ENCODE assay signal across 8 cellular contexts in genomic region chr20:32614772-32615171, GRCh38. TPM values are rescaled to one million over a fixed set of nuclear protein-coding genes. Genes with fewer than 3 reads are reported as not detected.
"Had no signal": no experiment of that assay in that cellular context is flagged by ENCODE, and none has a peak within 500 bp of the region (broad histone marks: within the 10 kb centered on the region; RNA-seq: fewer than 3 reads in every experiment).

No MANE protein-coding gene starts in this region.

- H3K4me3 ChIP-seq: GM23338, HAP-1, K562 had no signal

- H2AFZ ChIP-seq: GM23338 had no signal

- FAIRE-seq: HTR-8/SVneo, K562 had no signal

- DNase-seq: H7, IMR-90 had no signal

- H3K27ac Mint-ChIP-seq: GM23338 had no signal

- H3K36me3 ChIP-seq: HAP-1 had no signal

- H3K4me2 ChIP-seq: GM23338 had no signal

- H3K9me3 ChIP-seq: HAP-1 had no signal

- H3K4me1 ChIP-seq: HAP-1 had no signal

- H3K4me3 Mint-ChIP-seq: GM23338 had no signal

- H3K9me3 Mint-ChIP-seq: GM23338 had no signal

RNA-seq across cellular contexts. Expression of gene C20orf203, which starts 59.0 kb away (rescaled TPM):
- total RNA-seq: GM23338, H4, HT-29, IMR-90 had no signal
